Comparison of ENCODE assay signal across 13 cellular contexts in the genomic region with DNA sequence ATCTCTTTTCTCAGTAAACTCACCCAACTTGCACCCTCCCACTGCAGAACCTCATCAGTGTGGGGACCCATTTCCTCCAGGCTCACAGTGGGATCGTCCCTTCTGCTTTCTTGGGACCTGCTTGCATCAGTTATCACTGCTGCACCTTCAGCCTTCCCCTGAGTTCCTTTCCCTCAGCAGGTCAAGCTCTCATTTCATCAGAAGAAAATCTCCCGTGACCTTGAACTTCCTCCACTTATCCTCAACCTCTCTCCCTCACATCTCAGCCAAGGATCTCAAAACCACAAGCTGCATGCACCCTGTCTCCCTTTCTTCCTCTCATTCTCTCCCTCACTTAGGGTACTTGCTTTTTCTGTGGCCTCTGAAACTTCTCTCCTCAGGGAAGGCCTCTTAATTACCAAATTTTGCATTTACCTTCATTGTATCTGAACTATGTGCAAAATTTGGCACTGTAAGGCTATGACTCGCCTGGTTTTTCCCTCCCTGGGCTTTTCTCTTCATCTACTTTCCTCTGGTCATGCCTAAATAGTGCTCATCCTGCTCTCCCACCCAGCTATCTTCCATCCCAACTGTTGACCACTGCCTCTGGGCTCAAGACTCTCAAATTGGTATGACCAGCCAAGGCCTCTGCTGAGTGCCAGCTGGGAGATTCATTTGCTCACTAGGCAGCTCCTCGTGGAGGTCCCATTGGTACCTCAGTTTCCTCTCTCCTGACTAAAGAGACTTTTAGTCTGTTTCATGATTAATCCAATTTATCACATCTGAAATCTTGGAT. TPM values are rescaled to one million over a fixed set of nuclear protein-coding genes. Genes with fewer than 3 reads are reported as not detected.
DNase-seq lines count a peak whose midpoint lies in the region; ATAC-seq and TF ChIP-seq lines count a peak whose summit lies in the region.
"Had no signal": no experiment of that assay in that cellular context is flagged by ENCODE, and none has a peak within 500 bp of the region (broad histone marks: within the 10 kb centered on the region; RNA-seq: fewer than 3 reads in every experiment).

No MANE protein-coding gene starts in this region.

- H3K27ac ChIP-seq in dorsolateral prefrontal cortex (peak overlapping the region in 34 of 59 donors; percentile 4 to 81 (median 60)), left lung (no peak overlapping the region)

- intact Hi-C loops in activated naive CD4-positive, alpha-beta T cell treated with anti-CD3 and anti-CD28 coated beads for 36 hours (cut with micrococcal nuclease), result loop anchor here (5.0 kb wide), 1 partner anchor 42 kb away; no protein-coding TSS in a partner anchor
- intact Hi-C loops in dorsolateral prefrontal cortex (cut with DNase I), result loop anchor here (5.0 to 10.0 kb wide), 3 partner anchors 117 to 496 kb away; a partner anchor contains a TSS
- intact Hi-C loops in left lung (cut with DNase I), result no loop called here

- no peaks in the 10 kb centered on the region for H3K27me3 ChIP-seq in dorsolateral prefrontal cortex
- no peaks in the 10 kb centered on the region for H3K27me3 ChIP-seq in left lung

- DNase-seq in activated naive CD4-positive, alpha-beta T cell treated with anti-CD3 and anti-CD28 coated beads for 36 hours, result no peak
- no peak for DNase-seq in activated naive CD4-positive, alpha-beta T cell treated with anti-CD3 and anti-CD28 coated beads, Interleukin-2, amount 50 U/mL, for 16 hours
- DNase-seq in T-helper 17 cell, result no peak
- peak in 1 of 10 donors; percentile 10 for DNase-seq in dorsolateral prefrontal cortex
- DNase-seq in stimulated activated effector memory CD8-positive, alpha-beta T cell treated with anti-CD3 and anti-CD28 coated beads, Interleukin-12 subunit alpha, Interleukin-12 subunit beta, amount 100 ng/mL, for 72 hours (ENCODE audit: low spot score in 2 of 2), result no peak
- DNase-seq in COR-L47 (lab: John Stamatoyannopoulos, UW), result no peak
- no peak for DNase-seq in left lung
- DNase-seq: effector CD8-positive, alpha-beta T cell; NCI-H1092 treated with DMSO at 0.1 percent for 48 hours; NCI-H446 had no signal

- no peak overlapping the region for H3K4me3 ChIP-seq in dorsolateral prefrontal cortex
- no peak overlapping the region for H3K4me3 ChIP-seq in left lung

- H3K9me3 ChIP-seq in T-helper 17 cell (ENCODE audit: control insufficient read depth, low read length, poor library complexity, severe bottlenecking) (no peaks in the 10 kb centered on the region), left lung (no peaks in the 10 kb centered on the region)

- no peak for TF ChIP-seq CTCF in dorsolateral prefrontal cortex (IDR thresholded peaks at IDR 0.05 in 54 of 56, conservative IDR thresholded peaks at IDR 0.05 in 2 of 56; ENCODE audit: low read depth in 1 of 56, partially characterized antibody in 56 of 56)
- no peak for TF ChIP-seq CTCF in left lung (IDR thresholded peaks at IDR 0.05)

- H3K36me3 Mint-ChIP-seq in activated naive CD4-positive, alpha-beta T cell treated with anti-CD3 and anti-CD28 coated beads for 36 hours (ENCODE audit: low read depth), result peaks cover 21% of the 10 kb centered on the region
- H3K36me3 Mint-ChIP-seq in T-helper 17 cell (ENCODE audit: low read depth), result peaks cover 2% of the 10 kb centered on the region
- peaks cover 73% of the 10 kb centered on the region for H3K36me3 Mint-ChIP-seq in stimulated activated effector memory CD8-positive, alpha-beta T cell treated with anti-CD3 and anti-CD28 coated beads, Interleukin-12 subunit alpha, Interleukin-12 subunit beta, amount 100 ng/mL, for 72 hours

- ATAC-seq in T-helper 17 cell, result no peak
- no peak for ATAC-seq in stimulated activated effector memory CD8-positive, alpha-beta T cell treated with anti-CD3 and anti-CD28 coated beads, Interleukin-12 subunit alpha, Interleukin-12 subunit beta, amount 100 ng/mL, for 72 hours
- no peak for ATAC-seq in HG03039 (IDR thresholded peaks at IDR 0.05; ENCODE audit: unreplicated experiment)
- ATAC-seq in left lung, result no peak
- ATAC-seq: left lobe of liver, Right ventricle myocardium inferior had no signal

- H3K4me1 ChIP-seq in left lung, result peaks cover 16 to 48% of the 10 kb centered on the region in 2 donors

- H3K4me1 Mint-ChIP-seq in activated naive CD4-positive, alpha-beta T cell treated with anti-CD3 and anti-CD28 coated beads for 36 hours (ENCODE audit: low read depth), result peaks cover 47% of the 10 kb centered on the region
- peaks cover 41% of the 10 kb centered on the region for H3K4me1 Mint-ChIP-seq in T-helper 17 cell
- H3K4me1 Mint-ChIP-seq in stimulated activated effector memory CD8-positive, alpha-beta T cell treated with anti-CD3 and anti-CD28 coated beads, Interleukin-12 subunit alpha, Interleukin-12 subunit beta, amount 100 ng/mL, for 72 hours, result peaks cover 55% of the 10 kb centered on the region

- CTCF ChIA-PET in activated naive CD4-positive, alpha-beta T cell treated with anti-CD3 and anti-CD28 coated beads for 36 hours (lab: Charles Lee), result interaction anchor here (1.1 to 1.3 kb wide), 2 partner anchors 9 to 162 kb away, joined by 3 to 6 read pairs; a partner anchor contains a TSS

- H3K4me3 Mint-ChIP-seq in activated naive CD4-positive, alpha-beta T cell treated with anti-CD3 and anti-CD28 coated beads for 36 hours, result peak overlapping the region; percentile 11
- peak overlapping the region; percentile 56 for H3K4me3 Mint-ChIP-seq in T-helper 17 cell
- peak overlapping the region; percentile 3 for H3K4me3 Mint-ChIP-seq in stimulated activated effector memory CD8-positive, alpha-beta T cell treated with anti-CD3 and anti-CD28 coated beads, Interleukin-12 subunit alpha, Interleukin-12 subunit beta, amount 100 ng/mL, for 72 hours

- H3K36me3 ChIP-seq in left lung, result peaks cover 0 to 13% of the 10 kb centered on the region in 2 donors

- H3K27ac Mint-ChIP-seq in activated naive CD4-positive, alpha-beta T cell treated with anti-CD3 and anti-CD28 coated beads for 36 hours, result peak overlapping the region; percentile 86
- H3K27ac Mint-ChIP-seq in T-helper 17 cell, result peak overlapping the region; percentile 95
- H3K27ac Mint-ChIP-seq in stimulated activated effector memory CD8-positive, alpha-beta T cell treated with anti-CD3 and anti-CD28 coated beads, Interleukin-12 subunit alpha, Interleukin-12 subunit beta, amount 100 ng/mL, for 72 hours, result peak overlapping the region; percentile 99

- H3K9me3 Mint-ChIP-seq in activated naive CD4-positive, alpha-beta T cell treated with anti-CD3 and anti-CD28 coated beads for 36 hours, result no peaks in the 10 kb centered on the region
- no peaks in the 10 kb centered on the region for H3K9me3 Mint-ChIP-seq in stimulated activated effector memory CD8-positive, alpha-beta T cell treated with anti-CD3 and anti-CD28 coated beads, Interleukin-12 subunit alpha, Interleukin-12 subunit beta, amount 100 ng/mL, for 72 hours

- no peaks in the 10 kb centered on the region for H3K27me3 Mint-ChIP-seq in activated naive CD4-positive, alpha-beta T cell treated with anti-CD3 and anti-CD28 coated beads for 36 hours (ENCODE audit: low read depth)
- H3K27me3 Mint-ChIP-seq in T-helper 17 cell, result no peaks in the 10 kb centered on the region

RNA-seq across cellular contexts. Expression of a gene that starts 2.7 kb away (rescaled TPM):
- total RNA-seq in activated naive CD4-positive, alpha-beta T cell treated with anti-CD3 and anti-CD28 coated beads for 36 hours, result 10 to 100 TPM; 19.3 to 20.6 TPM
- total RNA-seq in T-helper 17 cell (10 to 100 TPM; 36.2 to 41.6 TPM), dorsolateral prefrontal cortex (10 to 100 TPM in 118 of 120 experiments, 1 to 10 TPM in 2; 9.8 to 28.2 (median 16.6) TPM), left lung (10 to 100 TPM; 16.4 to 22.3 TPM)

RNA-seq across cellular contexts. Expression of a gene that starts 16.4 kb away (rescaled TPM):
- total RNA-seq in activated naive CD4-positive, alpha-beta T cell treated with anti-CD3 and anti-CD28 coated beads for 36 hours, result 10 to 100 TPM; 13.3 to 16.1 TPM
- total RNA-seq in T-helper 17 cell (1 to 10 TPM; 6.2 to 8.3 TPM), dorsolateral prefrontal cortex (10 to 100 TPM; 16.7 to 51.3 (median 30.2) TPM), left lung (10 to 100 TPM; 20.2 to 21.1 TPM)

Comparison
In these comparisons a context has a peak if more than half of its experiments do, and no peak if none do; other contexts are left out.
1. H3K4me3 Mint-ChIP-seq: peak in every context shown above with its lines; median percentile 56 in T-helper 17 cell; 11 in activated naive CD4-positive, alpha-beta T cell treated with anti-CD3 and anti-CD28 coated beads for 36 hours; 3 in stimulated activated effector memory CD8-positive, alpha-beta T cell treated with anti-CD3 and anti-CD28 coated beads, Interleukin-12 subunit alpha, Interleukin-12 subunit beta, amount 100 ng/mL, for 72 hours.
2. H3K27ac ChIP-seq: peak in dorsolateral prefrontal cortex (34 of 59); none in left lung (0 of 2).
3. intact Hi-C loops: an anchor here in activated naive CD4-positive, alpha-beta T cell treated with anti-CD3 and anti-CD28 coated beads for 36 hours (5.0 kb wide) and dorsolateral prefrontal cortex (5.0 to 10.0 kb wide); none called in left lung.
4. Peak in every context shown above with its lines, with median percentiles within 50 percentile points of each other: H3K27ac Mint-ChIP-seq.